In genomic region chr11:119532551-119532950, GRCh38 we compare ENCODE assay signal across 26 cellular contexts.
"Had no signal": no experiment of that assay in that cellular context is flagged by ENCODE, and none has a peak within 500 bp of the region (broad histone marks: within the 10 kb centered on the region; RNA-seq: fewer than 3 reads in every experiment).

No MANE protein-coding gene starts in this region.

- H3K4me3 Mint-ChIP-seq: natural killer cell; stimulated activated memory B cell treated with anti-CD40 and anti-IgM and Interleukin-4, amounts not matched to agents 10 μg/mL and 1 μg/mL and 100 μg/mL, for 72 hours; type B pancreatic cell had no signal

- H3K36me3 ChIP-seq: esophagus muscularis mucosa, gastroesophageal sphincter, heart left ventricle, left ventricle myocardium inferior, lower lobe of right lung, prostate gland, right atrium auricular region, tibial artery had no signal

- H3K9ac ChIP-seq: parathyroid adenoma had no signal

- H3K4me2 ChIP-seq: hepatocyte had no signal

- H3K9me3 ChIP-seq: esophagus muscularis mucosa, gastroesophageal sphincter, heart left ventricle, left ventricle myocardium inferior, lower lobe of right lung, prostate gland, right atrium auricular region, testis, tibial artery had no signal

- H3K79me2 ChIP-seq: hepatocyte, parathyroid adenoma had no signal

- H3K27ac ChIP-seq: esophagus muscularis mucosa, foreskin keratinocyte, gastroesophageal sphincter, heart left ventricle, hepatocyte, left ventricle myocardium inferior, lower lobe of right lung, parathyroid adenoma, prostate gland, right atrium auricular region, testis, tibial artery had no signal

- H3K4me1 ChIP-seq: foreskin keratinocyte, left ventricle myocardium inferior, parathyroid adenoma, prostate gland, right atrium auricular region, testis, tibial artery had no signal

- H3K9me3 Mint-ChIP-seq: natural killer cell; stimulated activated memory B cell treated with anti-CD40 and anti-IgM and Interleukin-4, amounts not matched to agents 10 μg/mL and 1 μg/mL and 100 μg/mL, for 72 hours; type B pancreatic cell had no signal

- H3K27ac Mint-ChIP-seq: natural killer cell, type B pancreatic cell had no signal

- H3K4me3 ChIP-seq: dorsolateral prefrontal cortex, esophagus muscularis mucosa, gastroesophageal sphincter, heart left ventricle, hepatocyte, left ventricle myocardium inferior, lower lobe of right lung, prostate gland, right atrium auricular region, testis, tibial artery had no signal

- DNase-seq: cerebellar nuclear complex; cortex of kidney; effector CD8-positive, alpha-beta T cell; foreskin keratinocyte; heart left ventricle; kidney glomerular epithelial cell; left colon; left ventricle myocardium inferior; lower lobe of right lung; natural killer cell; stimulated activated CD4-positive, alpha-beta T cell treated with anti-CD3 and anti-CD28 coated beads, Interleukin-4, amount 100 ng/mL, for 4 hours; stimulated activated naive CD8-positive, alpha-beta T cell treated with anti-CD3 and anti-CD28 coated beads, Interleukin-15, Interleukin-2, amounts not matched to agents 100 U/mL and 50 U/mL, for 24 hours; substantia nigra; testis had no signal

- ATAC-seq: foreskin keratinocyte; gastroesophageal sphincter; heart left ventricle; left colon; lower lobe of right lung; natural killer cell; sciatic nerve; stimulated activated memory B cell treated with anti-CD40 and anti-IgM and Interleukin-4, amounts not matched to agents 10 μg/mL and 1 μg/mL and 100 μg/mL, for 72 hours; stimulated activated naive CD8-positive, alpha-beta T cell treated with anti-CD3 and anti-CD28 coated beads, Interleukin-15, Interleukin-2, amounts not matched to agents 100 U/mL and 50 U/mL, for 24 hours had no signal

- H2AFZ ChIP-seq: hepatocyte, parathyroid adenoma had no signal

- H3K27me3 ChIP-seq: dorsolateral prefrontal cortex, right atrium auricular region, testis had no signal

- FAIRE-seq: endothelial cell of umbilical vein had no signal

- H3K36me3 Mint-ChIP-seq: natural killer cell; stimulated activated memory B cell treated with anti-CD40 and anti-IgM and Interleukin-4, amounts not matched to agents 10 μg/mL and 1 μg/mL and 100 μg/mL, for 72 hours; type B pancreatic cell had no signal
